ENCODE assay signal across 1 cellular context in genomic region chr5:60372786-60373185, GRCh38.
TF ChIP-seq lines count a peak whose summit lies in the region.

No MANE protein-coding gene starts in this region.

TF ChIP-seq in HepG2, 621 proteins besides CTCF, POLR2A, EP300 and RAD21 (continued from another document):
- TF ChIP-seq, protein P1, sequence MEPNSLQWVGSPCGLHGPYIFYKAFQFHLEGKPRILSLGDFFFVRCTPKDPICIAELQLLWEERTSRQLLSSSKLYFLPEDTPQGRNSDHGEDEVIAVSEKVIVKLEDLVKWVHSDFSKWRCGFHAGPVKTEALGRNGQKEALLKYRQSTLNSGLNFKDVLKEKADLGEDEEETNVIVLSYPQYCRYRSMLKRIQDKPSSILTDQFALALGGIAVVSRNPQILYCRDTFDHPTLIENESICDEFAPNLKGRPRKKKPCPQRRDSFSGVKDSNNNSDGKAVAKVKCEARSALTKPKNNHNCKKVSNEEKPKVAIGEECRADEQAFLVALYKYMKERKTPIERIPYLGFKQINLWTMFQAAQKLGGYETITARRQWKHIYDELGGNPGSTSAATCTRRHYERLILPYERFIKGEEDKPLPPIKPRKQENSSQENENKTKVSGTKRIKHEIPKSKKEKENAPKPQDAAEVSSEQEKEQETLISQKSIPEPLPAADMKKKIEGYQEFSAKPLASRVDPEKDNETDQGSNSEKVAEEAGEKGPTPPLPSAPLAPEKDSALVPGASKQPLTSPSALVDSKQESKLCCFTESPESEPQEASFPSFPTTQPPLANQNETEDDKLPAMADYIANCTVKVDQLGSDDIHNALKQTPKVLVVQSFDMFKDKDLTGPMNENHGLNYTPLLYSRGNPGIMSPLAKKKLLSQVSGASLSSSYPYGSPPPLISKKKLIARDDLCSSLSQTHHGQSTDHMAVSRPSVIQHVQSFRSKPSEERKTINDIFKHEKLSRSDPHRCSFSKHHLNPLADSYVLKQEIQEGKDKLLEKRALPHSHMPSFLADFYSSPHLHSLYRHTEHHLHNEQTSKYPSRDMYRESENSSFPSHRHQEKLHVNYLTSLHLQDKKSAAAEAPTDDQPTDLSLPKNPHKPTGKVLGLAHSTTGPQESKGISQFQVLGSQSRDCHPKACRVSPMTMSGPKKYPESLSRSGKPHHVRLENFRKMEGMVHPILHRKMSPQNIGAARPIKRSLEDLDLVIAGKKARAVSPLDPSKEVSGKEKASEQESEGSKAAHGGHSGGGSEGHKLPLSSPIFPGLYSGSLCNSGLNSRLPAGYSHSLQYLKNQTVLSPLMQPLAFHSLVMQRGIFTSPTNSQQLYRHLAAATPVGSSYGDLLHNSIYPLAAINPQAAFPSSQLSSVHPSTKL (CRISPR knock-in tag; IDR thresholded peaks at IDR 0.05): no peak
- TF ChIP-seq ZNF772 (CRISPR knock-in tag; IDR thresholded peaks at IDR 0.05): no peak
- TF ChIP-seq KLF16 (CRISPR knock-in tag; IDR thresholded peaks at IDR 0.05): 0 out of 4 replicates have a peak, but pooled peaks of 1 of the 2 experiments have one; percentile 21
- no peak for TF ChIP-seq ZNF629 (CRISPR knock-in tag; conservative IDR thresholded peaks at IDR 0.05)
- no peak for TF ChIP-seq ZNF24 (IDR thresholded peaks at IDR 0.05)
- no peak for TF ChIP-seq ZNF589 (CRISPR knock-in tag; conservative IDR thresholded peaks at IDR 0.05)
- 0 out of 2 replicates have a peak, but pooled peaks have one; percentile 41 for TF ChIP-seq HOMEZ (CRISPR knock-in tag; IDR thresholded peaks at IDR 0.05; ENCODE audit: low read depth)
- TF ChIP-seq GFI1 (CRISPR knock-in tag; IDR thresholded peaks at IDR 0.05; ENCODE audit: borderline replicate concordance): no peak
- TF ChIP-seq MEIS1 (CRISPR knock-in tag; IDR thresholded peaks at IDR 0.05; ENCODE audit: borderline replicate concordance): no peak
- TF ChIP-seq ZNF431 (CRISPR knock-in tag; IDR thresholded peaks at IDR 0.05; ENCODE audit: borderline replicate concordance, low read depth): no peak
- no peak for TF ChIP-seq ZNF30 (CRISPR knock-in tag; IDR thresholded peaks at IDR 0.05)
